ENCODE assay signal across 20 cellular contexts in the genomic region with DNA sequence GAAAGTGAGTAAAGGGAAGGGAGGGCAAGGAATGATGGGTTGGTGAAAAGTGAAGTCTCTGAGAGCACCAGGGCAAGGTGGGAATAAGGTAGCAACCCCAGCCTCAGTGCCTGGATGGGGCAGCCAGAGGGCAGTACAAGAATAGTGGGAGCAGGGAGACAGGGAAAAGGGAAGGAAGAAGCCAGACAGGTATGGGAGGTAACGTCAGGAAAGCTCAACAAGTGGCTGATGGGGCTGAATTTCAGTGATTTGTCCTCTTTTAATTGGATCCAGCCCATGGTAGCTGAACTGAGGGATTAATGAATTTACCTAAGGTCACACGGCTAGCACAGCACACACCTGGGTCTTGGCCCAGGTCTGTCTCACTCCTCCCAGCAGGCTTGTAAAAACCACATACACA. TPM values are rescaled to one million over a fixed set of nuclear protein-coding genes. Genes with fewer than 3 reads are reported as not detected.
A peak's percentile ranks its signal among the peaks of the same experiment; 100 is the strongest.
DNase-seq lines count a peak whose midpoint lies in the region; ATAC-seq and TF ChIP-seq lines count a peak whose summit lies in the region.
"Had no signal": no experiment of that assay in that cellular context is flagged by ENCODE, and none has a peak within 500 bp of the region (broad histone marks: within the 10 kb centered on the region; RNA-seq: fewer than 3 reads in every experiment).

No MANE protein-coding gene starts in this region.

- no peak overlapping the region for H2AFZ ChIP-seq in H9 (ENCODE audit: low read length)

- H3K4me3 Mint-ChIP-seq in H9: peak overlapping the region in 1 of 2 experiments; percentile 4; a peak in 1 of 5 replicates
- H3K4me3 Mint-ChIP-seq in endodermal cell: no peak overlapping the region
- H3K4me3 Mint-ChIP-seq: effector memory CD8-positive, alpha-beta T cell; neural crest cell had no signal

- H4K20me1 ChIP-seq in H9 (ENCODE audit: control insufficient read depth, insufficient read depth, insufficient read length): no peaks in the 10 kb centered on the region

- TF ChIP-seq CTCF in H9 (conservative IDR thresholded peaks at IDR 0.05) (peak; percentile 73), endodermal cell (conservative IDR thresholded peaks at IDR 0.05) (peak; percentile 82), right lobe of liver (IDR thresholded peaks at IDR 0.05) (peak; percentile 33 to 49 (median 36)), GM13976 (IDR thresholded peaks at IDR 0.05; ENCODE audit: borderline replicate concordance, control extremely low read depth, extremely low read depth, insufficient read depth, missing control alignments) (no peak)

- DNase-seq in H9 (peak; percentile 56), NCI-H774 (lab: John Stamatoyannopoulos, UW) (peak; percentile 32), endodermal cell (peak; percentile 79), right lobe of liver (peak in 1 of 3 donors; percentile 27), GM13976 (ENCODE audit: low spot score) (no peak), NCI-H446 (lab: John Stamatoyannopoulos, UW) (no peak)
- DNase-seq: activated naive CD4-positive, alpha-beta T cell treated with Interleukin-2 at 50 U/mL for 16 hours; effector memory CD8-positive, alpha-beta T cell; EL; midbrain; NCI-H187; NCI-H446 treated with DMSO at 0.1 percent for 48 hours; Right ventricle myocardium superior; stimulated activated CD4-positive, alpha-beta T cell treated with anti-CD3 and anti-CD28 coated beads, Interleukin-4, amount 100 ng/mL, for 1 hour; stomach; upper lobe of right lung had no signal

- H3K4me3 ChIP-seq in endodermal cell (ENCODE audit: low read length): no peak overlapping the region
- no peak overlapping the region for H3K4me3 ChIP-seq in right lobe of liver
- H3K4me3 ChIP-seq: smooth muscle cell, stomach, upper lobe of right lung had no signal

- no peaks in the 10 kb centered on the region; the same call in 1 of the 2 replicates for H3K4me1 ChIP-seq in H9 (ENCODE audit: insufficient read depth, low read length)
- H3K4me1 ChIP-seq in endodermal cell (ENCODE audit: control insufficient read depth, insufficient read depth, low read length): no peaks in the 10 kb centered on the region
- no peaks in the 10 kb centered on the region for H3K4me1 ChIP-seq in right lobe of liver
- H3K4me1 ChIP-seq: stomach, upper lobe of right lung had no signal

- H3K14ac ChIP-seq in H9 (ENCODE audit: insufficient read depth, low read length): no peak overlapping the region

- TF ChIP-seq POLR2A in right lobe of liver (IDR thresholded peaks at IDR 0.05): no peak

- H4K91ac ChIP-seq in H9 (ENCODE audit: insufficient read length, low read depth, low read length): no peak overlapping the region

- H3K18ac ChIP-seq in H9 (ENCODE audit: insufficient read length, low read depth, low read length): no peak overlapping the region

- H2BK5ac ChIP-seq in H9 (ENCODE audit: insufficient read length, low read length): no peak overlapping the region

- H3K4me1 Mint-ChIP-seq in H9: peaks cover 14 to 25% of the 10 kb centered on the region in 2 experiments
- peaks cover 16% of the 10 kb centered on the region for H3K4me1 Mint-ChIP-seq in endodermal cell

- H3K27me3 ChIP-seq in H9 (ENCODE audit: insufficient read depth, low read length) (no peaks in the 10 kb centered on the region), endodermal cell (ENCODE audit: control insufficient read depth, insufficient read depth, low read length, poor library complexity, severe bottlenecking) (no peaks in the 10 kb centered on the region), right lobe of liver (no peaks in the 10 kb centered on the region)
- H3K27me3 ChIP-seq: stomach, upper lobe of right lung had no signal

- no peak overlapping the region for H2BK120ac ChIP-seq in H9 (ENCODE audit: low read depth, low read length, poor library complexity, severe bottlenecking)

- no peak overlapping the region for H2AK5ac ChIP-seq in H9 (ENCODE audit: insufficient read length, low read length)

- H3K36me3 ChIP-seq in endodermal cell (ENCODE audit: control insufficient read depth, insufficient read depth, low read length) (no peaks in the 10 kb centered on the region), right lobe of liver (no peaks in the 10 kb centered on the region)
- H3K36me3 ChIP-seq: stomach, upper lobe of right lung had no signal

- H3K23me2 ChIP-seq in H9 (ENCODE audit: insufficient read length, low read depth, low read length, poor library complexity, severe bottlenecking): no peaks in the 10 kb centered on the region

- no CpG with 5 or more reads among the region's 2 CpGs for whole genome bisulfite sequencing in H9 (ENCODE audit: extremely low coverage, insufficient read length, low lambda C conversion rate)
- 71 to 72% methylated on average over 1 to 2 of the region's 2 CpGs for WGBS in endodermal cell (ENCODE audit: insufficient coverage in 1 of 2, insufficient read length in 1 of 2), 2 experiments
- 22% methylated on average over 1 of the region's 2 CpGs for WGBS in right lobe of liver (ENCODE audit: insufficient coverage, low coverage, low lambda C conversion rate, missing lambda C conversion rate)

- H3K27me3 Mint-ChIP-seq in H9 (ENCODE audit: low read depth) (peaks cover 3% of the 10 kb centered on the region; the same call in 1 of the 2 replicates), endodermal cell (ENCODE audit: insufficient read depth) (no peaks in the 10 kb centered on the region)

- H3K9me3 ChIP-seq in H9 (ENCODE audit: control insufficient read depth, low read depth, low read length) (no peaks in the 10 kb centered on the region), endodermal cell (ENCODE audit: control insufficient read depth, low read length) (no peaks in the 10 kb centered on the region), right lobe of liver (no peaks in the 10 kb centered on the region)
- H3K9me3 ChIP-seq: stomach, upper lobe of right lung had no signal

- no peak overlapping the region for H2BK15ac ChIP-seq in H9 (ENCODE audit: low read depth, low read length)

- peak overlapping the region in 2 of 3 experiments; percentile 4 to 14; a peak in 1 of 7 replicates for H3K27ac Mint-ChIP-seq in H9
- no peak overlapping the region for H3K27ac Mint-ChIP-seq in endodermal cell
- H3K27ac Mint-ChIP-seq: effector memory CD8-positive, alpha-beta T cell had no signal

- no peak overlapping the region for H2BK20ac ChIP-seq in H9 (ENCODE audit: low read depth, low read length, poor library complexity, severe bottlenecking)

- no peaks in the 10 kb centered on the region for H3K79me2 ChIP-seq in H9 (ENCODE audit: insufficient read depth, low read length)

- H4K8ac ChIP-seq in H9 (replicated peaks; ENCODE audit: insufficient read length, low read depth, low read length): no peak overlapping the region

- H4K5ac ChIP-seq in H9 (ENCODE audit: insufficient read length, low read depth, low read length): no peak overlapping the region

- intact Hi-C loops in right lobe of liver (cut with DNase I): no loop called here

- H3K9ac ChIP-seq in H9 (ENCODE audit: extremely low read depth, insufficient read length, low read length) (no peak overlapping the region), endodermal cell (ENCODE audit: extremely low read depth, low read length, poor library complexity, severe bottlenecking) (no peak overlapping the region)

- H3K36me3 Mint-ChIP-seq in H9 (ENCODE audit: insufficient read depth in 1 of 3, low read depth in 3 of 3): peaks cover 0 to 5% (median 0%) of the 10 kb centered on the region in 3 experiments; a peak in 2 of 7 replicates
- H3K36me3 Mint-ChIP-seq in endodermal cell (ENCODE audit: low read depth): no peaks in the 10 kb centered on the region

- H3T11ph ChIP-seq in H9 (ENCODE audit: low read length): no peak overlapping the region

- H3K4me2 ChIP-seq in H9 (ENCODE audit: insufficient read depth, insufficient read length, low read length): no peak overlapping the region
- H3K4me2 ChIP-seq: smooth muscle cell had no signal

- no peaks in the 10 kb centered on the region for H3K79me1 ChIP-seq in H9 (ENCODE audit: insufficient read depth, low read depth, low read length, poor library complexity, severe bottlenecking)

- H3K9me3 Mint-ChIP-seq in H9 (no peaks in the 10 kb centered on the region), endodermal cell (no peaks in the 10 kb centered on the region)
- H3K9me3 Mint-ChIP-seq: effector memory CD8-positive, alpha-beta T cell had no signal

- H3K27ac ChIP-seq in H9 (ENCODE audit: insufficient read length, low read depth, low read length) (no peak overlapping the region), endodermal cell (ENCODE audit: low read depth, low read length) (no peak overlapping the region), right lobe of liver (no peak overlapping the region)
- H3K27ac ChIP-seq: stomach, upper lobe of right lung had no signal

- no peak overlapping the region for H3K4ac ChIP-seq in H9 (ENCODE audit: low read depth, low read length)

- in situ Hi-C loops in GM13976 (cut with MboI; ENCODE audit: low sequenced_read_pairs, unreplicated experiment): no loop called here

- ATAC-seq in right lobe of liver (peak; percentile 60 to 90 (median 76)), HG03342 (IDR thresholded peaks at IDR 0.05; ENCODE audit: unreplicated experiment) (no peak), HG03439 (IDR thresholded peaks at IDR 0.05; ENCODE audit: unreplicated experiment) (no peak)
- ATAC-seq: effector memory CD8-positive, alpha-beta T cell; upper lobe of right lung had no signal

- no peak overlapping the region for H3K56ac ChIP-seq in H9 (ENCODE audit: insufficient read length, low read depth, low read length)

- no peak overlapping the region for H2BK12ac ChIP-seq in H9 (ENCODE audit: insufficient read length, low read depth, low read length)

- no peak overlapping the region for H3K23ac ChIP-seq in H9 (ENCODE audit: insufficient read length, low read depth, low read length)

RNA-seq across cellular contexts. Expression of a gene that starts 12.6 kb away (rescaled TPM):
- total RNA-seq in H9 (2021) (3.1 and 3.9 TPM in 2 replicates), endodermal cell (10 to 100 TPM; 30.5 to 35.2 TPM), right lobe of liver (10 to 100 TPM; 27.9 to 71.3 (median 44.6) TPM)
- 4.2 TPM for polyA plus RNA-seq in endodermal cell (2013, experiment 1 of 2)
- 4.3 TPM for polyA plus RNA-seq in endodermal cell (2013, experiment 2 of 2)

Comparison
In these comparisons a context has a peak if more than half of its experiments do, and no peak if none do; other contexts are left out.
1. DNase-seq: peak in H9 (single experiment), NCI-H774 (single experiment) and endodermal cell (single experiment); none in GM13976 (single experiment) and NCI-H446 (0 of 2).
2. ATAC-seq: peak in right lobe of liver (4 of 4); none in HG03342 (single experiment) and HG03439 (single experiment).